ENCODE assay signal across 19 cellular contexts in genomic region chr3:178711753-178712152, GRCh38.
DNase-seq lines count a peak whose midpoint lies in the region; ATAC-seq, FAIRE-seq and TF ChIP-seq lines count a peak whose summit lies in the region.
"Had no signal": no experiment of that assay in that cellular context is flagged by ENCODE, and none has a peak within 500 bp of the region (broad histone marks: within the 10 kb centered on the region; RNA-seq: fewer than 3 reads in every experiment).

No MANE protein-coding gene starts in this region.

- BruUV-seq in K562 (replicated peaks; lab: Mats Ljungman, UMichigan): no TSS peak

- no peak for TF ChIP-seq POLR2A in K562 (conservative IDR thresholded peaks at IDR 0.05)

- H3F3A ChIP-seq in MM.1S (ENCODE audit: insufficient read depth, low read length): peaks cover 14% of the 10 kb centered on the region

- H3K79me2 ChIP-seq in MM.1S (ENCODE audit: low read length) (no peaks in the 10 kb centered on the region), K562 (ENCODE audit: control insufficient read depth, insufficient read depth, low read length) (no peaks in the 10 kb centered on the region)

- intact Hi-C loops in Right ventricle myocardium superior (cut with DNase I) (no loop called here), left cardiac atrium (cut with DNase I) (no loop called here), K562 (cut with micrococcal nuclease) (no loop called here)

- no peaks in the 10 kb centered on the region for H3K9me1 ChIP-seq in K562 (ENCODE audit: control insufficient read depth, insufficient read depth, low read length)

- in situ Hi-C loops in K562 (cut with MboI): no loop called here

- H3K4me3 ChIP-seq in MM.1S (ENCODE audit: low read length): no peak overlapping the region
- no peak overlapping the region for H3K4me3 ChIP-seq in K562
- H3K4me3 ChIP-seq: HAP-1 had no signal

- ATAC-seq in Right ventricle myocardium superior (ENCODE audit: poor library complexity) (peak; percentile 38), left cardiac atrium (no peak), K562 (no peak), GM19328 (IDR thresholded peaks at IDR 0.05; ENCODE audit: unreplicated experiment) (no peak)

- TF ChIP-seq CTCF in MM.1S (IDR thresholded peaks at IDR 0.05; ENCODE audit: low read length) (no peak), K562 (IDR thresholded peaks at IDR 0.05 in 2 of 3, conservative IDR thresholded peaks at IDR 0.05 in 1 of 3; ENCODE audit: insufficient read depth in 2 of 3, low read depth in 1 of 3, low read length in 3 of 3) (no peak)

- H3K4me1 ChIP-seq in MM.1S (ENCODE audit: low read length) (peaks cover 50% of the 10 kb centered on the region), K562 (replicated peaks in 1 of 2; ENCODE audit: control insufficient read depth in 2 of 2, insufficient read depth in 2 of 2, low read length in 2 of 2) (no peaks in the 10 kb centered on the region)

- H3K9me3 ChIP-seq in MM.1S (replicated peaks; ENCODE audit: insufficient read depth, low read length): no peaks in the 10 kb centered on the region
- no peaks in the 10 kb centered on the region for H3K9me3 ChIP-seq in K562 (replicated peaks; ENCODE audit: control insufficient read depth, insufficient read depth, low read depth, low read length)
- H3K9me3 ChIP-seq: HAP-1 had no signal

- no peak overlapping the region for H3K9ac ChIP-seq in MM.1S (ENCODE audit: low read length)
- H3K9ac ChIP-seq in K562 (ENCODE audit: insufficient read depth in 1 of 2, low read depth in 2 of 2, low read length in 2 of 2): no peak overlapping the region

- POLR2A ChIA-PET in K562 (lab: Yijun Ruan, JAX): no interaction called here

- no peaks in the 10 kb centered on the region for H3K36me3 ChIP-seq in MM.1S (replicated peaks; ENCODE audit: insufficient read depth, low read length)
- no peaks in the 10 kb centered on the region for H3K36me3 ChIP-seq in K562 (ENCODE audit: control insufficient read depth, insufficient read depth, low read length)
- H3K36me3 ChIP-seq: HAP-1 had no signal

- H3K4me2 ChIP-seq in MM.1S (ENCODE audit: low read depth, low read length) (peak overlapping the region; percentile 31), K562 (ENCODE audit: insufficient read depth, low read length) (no peak overlapping the region)

- no peak for TF ChIP-seq RAD21 in K562 (CRISPR knock-in tag; conservative IDR thresholded peaks at IDR 0.05 in 1 of 2, IDR thresholded peaks at IDR 0.05 in 1 of 2)

- CTCF ChIA-PET in K562 (lab: Yijun Ruan, JAX; ENCODE audit: low intra/inter-chr PET ratio): no interaction called here

- H4K20me1 ChIP-seq in MM.1S (ENCODE audit: insufficient read depth, low read length) (no peaks in the 10 kb centered on the region), K562 (replicated peaks; ENCODE audit: control insufficient read depth, insufficient read depth, low read length) (no peaks in the 10 kb centered on the region)

- FAIRE-seq in K562 (lab: Jason Lieb, UNC): no peak
- FAIRE-seq: GM12891, GM18507, H54 had no signal

- DNase-seq in Right ventricle myocardium superior (no peak), left cardiac atrium (no peak), MM.1S (peak; percentile 14), NCI-H69 (lab: John Stamatoyannopoulos, UW) (peak; percentile 37), K562 (ENCODE audit: extremely low read depth in 1 of 4, low spot score in 3 of 4) (no peak), NCI-H2029 (lab: John Stamatoyannopoulos, UW) (no peak)
- DNase-seq: C1 segment of cervical spinal cord; Calu3; CD4-positive, alpha-beta memory T cell; COR-L47; DMS79 treated with DMSO at 0.1 percent for 48 hours; GF-D8; GOT3; HFFc6 had no signal

- no peaks in the 10 kb centered on the region for H3K9me2 ChIP-seq in MM.1S (replicated peaks; ENCODE audit: insufficient read depth, low read length)

- H3K27me3 ChIP-seq in MM.1S (replicated peaks; ENCODE audit: insufficient read depth, low read length): no peaks in the 10 kb centered on the region
- H3K27me3 ChIP-seq in K562 (ENCODE audit: control insufficient read depth in 2 of 2, insufficient read depth in 2 of 2, low read length in 2 of 2): no peaks in the 10 kb centered on the region

- no peak overlapping the region for H2AFZ ChIP-seq in MM.1S (ENCODE audit: low read length)
- no peak overlapping the region for H2AFZ ChIP-seq in K562 (ENCODE audit: low read depth, low read length)

- no peak for TF ChIP-seq EP300 in K562 (IDR thresholded peaks at IDR 0.05; ENCODE audit: low read length)

- H3K27ac ChIP-seq in MM.1S (ENCODE audit: low read length) (no peak overlapping the region), K562 (ENCODE audit: extremely low read depth, low read depth, low read length) (no peak overlapping the region)

- 2% methylated on average over 3 of the region's 3 CpGs for WGBS in K562 (ENCODE audit: insufficient coverage, low coverage, missing lambda C conversion rate)

TF ChIP-seq in K562, 482 proteins besides CTCF, POLR2A, EP300 and RAD21:
- TF ChIP-seq TCF3 (CRISPR knock-in tag; IDR thresholded peaks at IDR 0.05) (no peak), MAFG (tag; conservative IDR thresholded peaks at IDR 0.05) (0 out of 2 replicates have a peak, but pooled peaks have one; percentile 20)
TF ChIP-seq in K562: peak in this region for 1.

Comparison
In these comparisons a context has a peak if more than half of its experiments do, and no peak if none do; other contexts are left out.
1. DNase-seq: peak in MM.1S (single experiment) and NCI-H69 (single experiment); none in Right ventricle myocardium superior (single experiment), left cardiac atrium (single experiment), K562 (0 of 4) and NCI-H2029 (single experiment).